ENCODE assay signal across 1 cellular context in the genomic region with DNA sequence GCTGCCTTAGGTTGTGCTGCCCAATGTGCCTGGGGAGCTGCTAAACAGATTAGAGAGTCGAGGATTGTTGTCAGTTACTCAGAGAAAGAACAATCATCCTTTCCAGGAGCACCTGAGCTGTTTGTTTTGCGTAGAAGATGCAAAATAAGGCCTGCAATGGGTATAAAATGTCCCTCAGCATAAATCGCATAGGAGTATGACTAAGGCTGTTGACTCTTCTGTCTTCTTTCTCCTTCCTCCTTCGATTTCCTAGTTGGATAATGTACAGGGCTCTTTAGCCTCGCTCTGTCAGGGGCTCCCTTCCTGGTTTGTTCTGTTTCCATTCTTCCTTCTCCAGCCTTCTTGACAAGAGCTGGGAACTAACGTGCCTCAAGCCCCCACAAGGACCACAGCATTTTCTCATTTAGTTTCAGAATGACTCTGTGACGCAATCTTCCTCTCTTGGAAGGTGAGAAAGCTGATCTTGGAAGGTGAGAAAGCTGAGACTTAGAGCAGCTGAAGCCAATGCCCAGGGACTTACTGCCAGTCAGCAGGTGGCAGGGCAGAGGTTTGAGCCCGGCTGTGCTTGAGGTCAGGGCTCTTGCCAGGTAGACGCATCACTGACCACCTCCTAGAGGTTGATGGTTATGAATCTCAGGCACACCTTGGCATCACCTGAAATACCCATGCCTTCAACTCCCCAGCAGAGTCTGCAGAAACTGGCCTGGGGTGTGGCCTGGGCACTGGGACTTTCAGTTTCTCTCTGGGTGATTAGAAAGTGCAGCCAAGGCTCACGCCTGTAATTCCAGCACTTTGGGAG.
A peak's percentile ranks its signal among the peaks of the same experiment; 100 is the strongest.
TF ChIP-seq lines count a peak whose summit lies in the region.

No MANE protein-coding gene starts in this region.

TF ChIP-seq in H1, 55 proteins besides CTCF, POLR2A, EP300 and RAD21:
- 0 out of 2 replicates have a peak, but pooled peaks have one; percentile 60 for TF ChIP-seq CEBPB (IDR thresholded peaks at IDR 0.05; ENCODE audit: low read depth, low read length)
